In genomic region chr3:54882114-54882833, GRCh38 we compare ENCODE assay signal across 13 cellular contexts. TPM values are rescaled to one million over a fixed set of nuclear protein-coding genes. Genes with fewer than 3 reads are reported as not detected.
DNase-seq lines count a peak whose midpoint lies in the region; ATAC-seq and TF ChIP-seq lines count a peak whose summit lies in the region.
"Had no signal": no experiment of that assay in that cellular context is flagged by ENCODE, and none has a peak within 500 bp of the region (broad histone marks: within the 10 kb centered on the region; RNA-seq: fewer than 3 reads in every experiment).

No MANE protein-coding gene starts in this region.

- TF ChIP-seq CTCF in choroid plexus epithelial cell (conservative IDR thresholded peaks at IDR 0.05; ENCODE audit: low read depth, low read length) (no peak), Peyer's patch (IDR thresholded peaks at IDR 0.05) (no peak)

- DNase-seq in Right ventricle myocardium inferior (ENCODE audit: missing footprints) = no peak
- no peak for DNase-seq in cardiac septum (ENCODE audit: low spot score)
- peak; percentile 92 for DNase-seq in choroid plexus epithelial cell (ENCODE audit: low read depth)
- peak; percentile 89 for DNase-seq in kidney tubule cell (ENCODE audit: low spot score)
- DNase-seq in aorta = no peak
- DNase-seq in Peyer's patch = no peak
- DNase-seq: activated CD4-positive, alpha-beta T cell treated with anti-CD3 and anti-CD28 coated beads, Interleukin-2, amount 10 ng/mL, durations not matched to agents 24 days and 14 days; NCI-H2171; SHP77; tibial artery had no signal

- ATAC-seq in Right ventricle myocardium inferior = peak; percentile 90
- peak; percentile 69 for ATAC-seq in aorta (ENCODE audit: low FRiP score)
- no peak for ATAC-seq in GM18511 (IDR thresholded peaks at IDR 0.05; ENCODE audit: unreplicated experiment)
- ATAC-seq in HG03135 (IDR thresholded peaks at IDR 0.05; ENCODE audit: unreplicated experiment) = no peak

- H3K27ac ChIP-seq in aorta (ENCODE audit: low read depth in 1 of 2, low read length in 2 of 2) = no peak overlapping the region
- peak overlapping the region in 2 of 4 donors; percentile 5 to 28 for H3K27ac ChIP-seq in Peyer's patch
- H3K27ac ChIP-seq: tibial artery had no signal

- no peaks in the 10 kb centered on the region for H3K4me1 ChIP-seq in aorta (ENCODE audit: control insufficient read depth in 1 of 2, insufficient read depth in 2 of 2, low read length in 2 of 2)
- no peaks in the 10 kb centered on the region for H3K4me1 ChIP-seq in Peyer's patch

- intact Hi-C loops in Right ventricle myocardium inferior (cut with DNase I) = no loop called here
- intact Hi-C loops in cardiac septum (cut with DNase I) = no loop called here
- intact Hi-C loops in aorta (cut with DNase I) = no loop called here

- H3K27me3 ChIP-seq in aorta (ENCODE audit: control insufficient read depth in 1 of 2, insufficient read depth in 2 of 2, low read length in 1 of 2) (no peaks in the 10 kb centered on the region), Peyer's patch (no peaks in the 10 kb centered on the region)
- H3K27me3 ChIP-seq: tibial artery had no signal

- H3K4me3 ChIP-seq in choroid plexus epithelial cell (ENCODE audit: low read depth, low read length) = no peak overlapping the region
- H3K4me3 ChIP-seq in aorta (ENCODE audit: low read length in 2 of 2) = no peak overlapping the region
- no peak overlapping the region for H3K4me3 ChIP-seq in Peyer's patch
- H3K4me3 ChIP-seq: tibial artery had no signal

- H3K9me3 ChIP-seq in aorta (ENCODE audit: control insufficient read depth, low read length) (no peaks in the 10 kb centered on the region), Peyer's patch (no peaks in the 10 kb centered on the region)
- H3K9me3 ChIP-seq: tibial artery had no signal

- no peak for TF ChIP-seq POLR2A in Peyer's patch (IDR thresholded peaks at IDR 0.05)

- H3K36me3 ChIP-seq in aorta (ENCODE audit: control insufficient read depth in 1 of 2, insufficient read depth in 2 of 2, low read length in 1 of 2) (no peaks in the 10 kb centered on the region), Peyer's patch (no peaks in the 10 kb centered on the region)
- H3K36me3 ChIP-seq: tibial artery had no signal

- WGBS in aorta, 2 donors = 31 to 53% methylated on average over 3 of the region's 3 CpGs

RNA-seq across cellular contexts. Expression of gene LRTM1, which starts 45.6 kb away (rescaled TPM):
- total RNA-seq in Right ventricle myocardium inferior (not detected), cardiac septum (not detected), aorta (not detected), Peyer's patch (not detected)
- polyA plus RNA-seq in aorta = not detected
- total RNA-seq: activated CD4-positive, alpha-beta T cell treated with anti-CD3 and anti-CD28 coated beads, Interleukin-2, amount 10 ng/mL, durations not matched to agents 24 days and 14 days had no signal
- polyA plus RNA-seq: esophagus had no signal

Comparison
In these comparisons a context has a peak if more than half of its experiments do, and no peak if none do; other contexts are left out.
1. ATAC-seq: peak in Right ventricle myocardium inferior (single experiment) and aorta (single experiment); none in GM18511 (single experiment) and HG03135 (single experiment).
2. DNase-seq: peak in choroid plexus epithelial cell (single experiment) and kidney tubule cell (single experiment); none in Right ventricle myocardium inferior (single experiment), cardiac septum (single experiment), aorta (0 of 2) and Peyer's patch (0 of 3).